9 cellular contexts compared by ENCODE assay signal in genomic region chr6:159794976-159795375, GRCh38. TPM values are rescaled to one million over a fixed set of nuclear protein-coding genes. Genes with fewer than 3 reads are reported as not detected.
"Had no signal": no experiment of that assay in that cellular context is flagged by ENCODE, and none has a peak within 500 bp of the region (broad histone marks: within the 10 kb centered on the region; RNA-seq: fewer than 3 reads in every experiment).

No MANE protein-coding gene starts in this region.

RNA-seq across cellular contexts. Expression of gene PNLDC1, which starts 5.1 kb away (rescaled TPM):
- total RNA-seq: dermis blood vessel endothelial cell, endothelial cell of umbilical vein, kidney epithelial cell, left colon, lung microvascular endothelial cell, osteoblast, skeletal muscle tissue, temporal lobe, urinary bladder had no signal
